ENCODE assay signal across 1 cellular context in the genomic region with DNA sequence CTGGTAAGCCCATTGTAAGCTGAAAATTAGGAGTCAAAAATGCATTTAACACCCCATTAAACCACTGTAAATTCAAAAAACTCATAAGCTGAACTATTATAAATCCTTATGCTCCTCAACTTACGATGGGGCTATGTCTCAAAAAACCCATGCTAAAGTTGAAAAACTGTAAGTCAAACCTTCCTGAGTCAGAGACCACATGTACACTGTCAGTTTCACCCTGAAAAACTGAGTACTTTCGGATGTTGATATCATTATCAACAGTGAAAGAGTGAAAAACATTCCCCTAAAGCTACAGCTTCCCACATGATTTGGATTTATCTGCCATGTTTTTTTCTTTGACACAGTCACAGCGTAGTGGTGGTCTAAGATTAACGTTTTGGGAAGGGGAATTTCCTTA.
TF ChIP-seq lines count a peak whose summit lies in the region.

No MANE protein-coding gene starts in this region.

TF ChIP-seq in IMR-90, 13 proteins besides CTCF, POLR2A, EP300 and RAD21:
- TF ChIP-seq NFE2L2 (IDR thresholded peaks at IDR 0.05; ENCODE audit: low read depth, low read length) (no peak), RCOR1 (IDR thresholded peaks at IDR 0.05; ENCODE audit: insufficient replicate concordance, low read length) (no peak), RFX5 (IDR thresholded peaks at IDR 0.05; ENCODE audit: low read depth, low read length) (no peak), SMC3 (IDR thresholded peaks at IDR 0.05; ENCODE audit: low read depth, low read length) (no peak), FOS (IDR thresholded peaks at IDR 0.05; ENCODE audit: low read depth, low read length) (no peak), ELK1 (IDR thresholded peaks at IDR 0.05; ENCODE audit: borderline replicate concordance, low read depth, low read length) (no peak), BHLHE40 (IDR thresholded peaks at IDR 0.05; ENCODE audit: low read depth, low read length) (no peak), MXI1 (IDR thresholded peaks at IDR 0.05; ENCODE audit: borderline replicate concordance, low read depth, low read length) (no peak), MAZ (IDR thresholded peaks at IDR 0.05; ENCODE audit: borderline replicate concordance, low read depth, low read length) (no peak), CHD1 (IDR thresholded peaks at IDR 0.05; ENCODE audit: low read depth, low read length) (no peak), CEBPB (IDR thresholded peaks at IDR 0.05; ENCODE audit: low read depth, low read length) (no peak), MAFK (IDR thresholded peaks at IDR 0.05; ENCODE audit: low read depth, low read length) (no peak)
- TF ChIP-seq, protein P1, sequence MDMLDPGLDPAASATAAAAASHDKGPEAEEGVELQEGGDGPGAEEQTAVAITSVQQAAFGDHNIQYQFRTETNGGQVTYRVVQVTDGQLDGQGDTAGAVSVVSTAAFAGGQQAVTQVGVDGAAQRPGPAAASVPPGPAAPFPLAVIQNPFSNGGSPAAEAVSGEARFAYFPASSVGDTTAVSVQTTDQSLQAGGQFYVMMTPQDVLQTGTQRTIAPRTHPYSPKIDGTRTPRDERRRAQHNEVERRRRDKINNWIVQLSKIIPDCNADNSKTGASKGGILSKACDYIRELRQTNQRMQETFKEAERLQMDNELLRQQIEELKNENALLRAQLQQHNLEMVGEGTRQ (IDR thresholded peaks at IDR 0.05; ENCODE audit: low read depth, low read length), result no peak
TF ChIP-seq in IMR-90: peak in this region for 0.
